In the genomic region with DNA sequence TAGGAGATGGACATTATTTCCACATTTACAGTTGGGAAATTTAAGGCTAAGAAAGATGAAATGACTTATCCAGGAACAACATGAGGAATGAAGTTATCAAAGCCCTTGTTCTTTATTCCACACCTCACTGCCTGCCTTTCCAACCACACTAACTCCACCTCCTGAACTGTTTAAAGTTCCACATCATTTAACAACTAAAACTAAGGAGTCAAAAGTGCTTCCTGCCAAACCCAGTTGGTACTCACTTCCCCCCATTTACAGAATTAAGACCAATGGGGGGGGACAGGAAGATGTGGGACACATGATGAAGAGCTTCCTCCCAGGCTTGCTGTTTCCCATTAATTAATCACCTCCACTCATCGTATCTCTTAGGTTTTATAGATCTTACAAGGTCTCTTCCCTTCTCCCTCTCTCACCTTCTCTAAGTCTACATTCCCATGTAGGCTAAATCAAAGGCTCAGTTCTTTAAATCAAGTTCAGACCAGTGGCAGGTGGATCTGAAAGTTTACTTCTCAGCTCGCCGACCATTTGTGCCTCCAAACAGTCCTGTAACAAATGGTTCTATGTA, we compare ENCODE assay signal across 23 cellular contexts. TPM values are rescaled to one million over a fixed set of nuclear protein-coding genes. Genes with fewer than 3 reads are reported as not detected.
DNase-seq lines count a peak whose midpoint lies in the region; ATAC-seq lines count a peak whose summit lies in the region.
"Had no signal": no experiment of that assay in that cellular context is flagged by ENCODE, and none has a peak within 500 bp of the region (broad histone marks: within the 10 kb centered on the region; RNA-seq: fewer than 3 reads in every experiment).

No MANE protein-coding gene starts in this region.

- no peak overlapping the region for H3K9ac ChIP-seq in BLaER1

- peaks cover 38% of the 10 kb centered on the region for H4K20me1 ChIP-seq in BLaER1

- H3K4me1 Mint-ChIP-seq in CD4-positive, CD25-positive, alpha-beta regulatory T cell = peaks cover 4 to 13% (median 9%) of the 10 kb centered on the region in 4 donors
- H3K4me1 Mint-ChIP-seq in activated CD8-positive, alpha-beta T cell treated with anti-CD3 and anti-CD28 coated beads, Interleukin-2, amount 10 ng/mL, durations not matched to agents 7 days and 5 days (ENCODE audit: low read depth) = peaks cover 21% of the 10 kb centered on the region

- H3K4me3 ChIP-seq in BLaER1 = no peak overlapping the region
- H3K4me3 ChIP-seq in CD4-positive, CD25-positive, alpha-beta regulatory T cell (ENCODE audit: low read depth, low read length) = no peak overlapping the region
- H3K4me3 ChIP-seq: coronary artery, tibial nerve had no signal

- peak overlapping the region; percentile 55 for H3K4me2 ChIP-seq in BLaER1

- H3K9me3 Mint-ChIP-seq in CD4-positive, CD25-positive, alpha-beta regulatory T cell = no peaks in the 10 kb centered on the region
- H3K9me3 Mint-ChIP-seq in activated CD8-positive, alpha-beta T cell treated with anti-CD3 and anti-CD28 coated beads, Interleukin-2, amount 10 ng/mL, durations not matched to agents 7 days and 5 days (ENCODE audit: insufficient read depth) = no peaks in the 10 kb centered on the region

- H3K9me3 ChIP-seq in BLaER1 = no peaks in the 10 kb centered on the region
- H3K9me3 ChIP-seq in CD4-positive, CD25-positive, alpha-beta regulatory T cell (ENCODE audit: control insufficient read depth in 2 of 2, low read length in 2 of 2) = no peaks in the 10 kb centered on the region
- H3K9me3 ChIP-seq: Caco-2, tibial nerve had no signal

- peaks cover 82% of the 10 kb centered on the region for H3K36me3 ChIP-seq in BLaER1
- peaks cover 37% of the 10 kb centered on the region for H3K36me3 ChIP-seq in CD4-positive, CD25-positive, alpha-beta regulatory T cell (ENCODE audit: control insufficient read depth, insufficient read depth, low read length)

- CTCF ChIA-PET in activated CD8-positive, alpha-beta T cell treated with anti-CD3 and anti-CD28 coated beads, Interleukin-2, amount 10 ng/mL, durations not matched to agents 7 days and 5 days (lab: Charles Lee) = interaction anchor here (0.7 to 1.3 kb wide), 3 partner anchors 10 to 457 kb away, joined by 3 to 5 read pairs (median 4); no protein-coding TSS in a partner anchor

- DNase-seq in CD4-positive, CD25-positive, alpha-beta regulatory T cell = peak in 1 of 3 donors; percentile 22
- DNase-seq in activated CD8-positive, alpha-beta T cell treated with anti-CD3 and anti-CD28 coated beads, Interleukin-2, amount 10 ng/mL, durations not matched to agents 7 days and 5 days = peak; percentile 27
- DNase-seq in glomerular visceral epithelial cell (ENCODE audit: extremely low spot score) = peak; percentile 40
- no peak for DNase-seq in LoVo (ENCODE audit: low spot score)
- no peak for DNase-seq in GM03348 (ENCODE audit: low spot score)
- DNase-seq: activated CD4-positive, alpha-beta T cell treated with anti-CD3 and anti-CD28 coated beads, Interleukin-2, amount 50 U/mL, for 1 hour; activated T-cell treated with anti-CD3 and anti-CD28 coated beads, Interleukin-2, amount 50 U/mL, for 1 hour; brain microvascular endothelial cell; Caco-2; GOT3; NCI-H1105 treated with DMSO at 0.1 percent for 48 hours; NCI-H2081 treated with DMSO at 0.1 percent for 48 hours; NCI-H446 treated with DMSO at 0.1 percent for 48 hours; occipital lobe; stimulated activated CD4-positive, alpha-beta T cell treated with anti-CD3 and anti-CD28 coated beads, Interleukin-4, amount 100 ng/mL, for 1 hour; stimulated activated naive CD8-positive, alpha-beta T cell treated with anti-CD3 and anti-CD28 coated beads, Interleukin-15, Interleukin-2, amounts not matched to agents 100 U/mL and 50 U/mL, for 24 hours; T-helper 2 cell had no signal

- peak overlapping the region; percentile 4; the same call in 1 of the 2 replicates for H3K27ac ChIP-seq in BLaER1
- no peak overlapping the region for H3K27ac ChIP-seq in CD4-positive, CD25-positive, alpha-beta regulatory T cell (ENCODE audit: insufficient read depth, low read length, poor library complexity, severe bottlenecking)
- H3K27ac ChIP-seq: brain microvascular endothelial cell, coronary artery, HL-60, tibial nerve had no signal

- POLR2A ChIA-PET in activated CD8-positive, alpha-beta T cell treated with anti-CD3 and anti-CD28 coated beads, Interleukin-2, amount 10 ng/mL, durations not matched to agents 7 days and 5 days (lab: Charles Lee) = no interaction called here

- H3K36me3 Mint-ChIP-seq in CD4-positive, CD25-positive, alpha-beta regulatory T cell = peaks cover 31% of the 10 kb centered on the region
- peaks cover 45% of the 10 kb centered on the region for H3K36me3 Mint-ChIP-seq in activated CD8-positive, alpha-beta T cell treated with anti-CD3 and anti-CD28 coated beads, Interleukin-2, amount 10 ng/mL, durations not matched to agents 7 days and 5 days (ENCODE audit: low read depth)

- ATAC-seq in CD4-positive, CD25-positive, alpha-beta regulatory T cell (ENCODE audit: low read depth in 2 of 2) = no peak
- ATAC-seq in activated CD8-positive, alpha-beta T cell treated with anti-CD3 and anti-CD28 coated beads, Interleukin-2, amount 10 ng/mL, durations not matched to agents 7 days and 5 days = no peak
- ATAC-seq in HG03045 (IDR thresholded peaks at IDR 0.05; ENCODE audit: unreplicated experiment) (no peak), GM19328 (IDR thresholded peaks at IDR 0.05; ENCODE audit: unreplicated experiment) (no peak)
- ATAC-seq: stimulated activated naive CD8-positive, alpha-beta T cell treated with anti-CD3 and anti-CD28 coated beads, Interleukin-15, Interleukin-2, amounts not matched to agents 100 U/mL and 50 U/mL, for 24 hours had no signal

- no peak overlapping the region for H3K4me3 Mint-ChIP-seq in CD4-positive, CD25-positive, alpha-beta regulatory T cell
- no peak overlapping the region for H3K4me3 Mint-ChIP-seq in activated CD8-positive, alpha-beta T cell treated with anti-CD3 and anti-CD28 coated beads, Interleukin-2, amount 10 ng/mL, durations not matched to agents 7 days and 5 days

- H3K27me3 Mint-ChIP-seq in CD4-positive, CD25-positive, alpha-beta regulatory T cell = no peaks in the 10 kb centered on the region
- H3K27me3 Mint-ChIP-seq in activated CD8-positive, alpha-beta T cell treated with anti-CD3 and anti-CD28 coated beads, Interleukin-2, amount 10 ng/mL, durations not matched to agents 7 days and 5 days (ENCODE audit: low read depth) = no peaks in the 10 kb centered on the region

- peak overlapping the region; percentile 30 to 82 (median 45) for H3K27ac Mint-ChIP-seq in CD4-positive, CD25-positive, alpha-beta regulatory T cell
- peak overlapping the region; percentile 76 for H3K27ac Mint-ChIP-seq in activated CD8-positive, alpha-beta T cell treated with anti-CD3 and anti-CD28 coated beads, Interleukin-2, amount 10 ng/mL, durations not matched to agents 7 days and 5 days

- peaks cover 12% of the 10 kb centered on the region for H3K4me1 ChIP-seq in BLaER1
- no peaks in the 10 kb centered on the region for H3K4me1 ChIP-seq in CD4-positive, CD25-positive, alpha-beta regulatory T cell (ENCODE audit: control insufficient read depth, insufficient read depth, low read length, poor library complexity, severe bottlenecking)
- H3K4me1 ChIP-seq: Caco-2, tibial nerve had no signal

- no peaks in the 10 kb centered on the region for H3K27me3 ChIP-seq in BLaER1
- H3K27me3 ChIP-seq in CD4-positive, CD25-positive, alpha-beta regulatory T cell (ENCODE audit: control insufficient read depth, insufficient read depth, low read length) = no peaks in the 10 kb centered on the region
- H3K27me3 ChIP-seq: brain microvascular endothelial cell, tibial nerve had no signal

RNA-seq across cellular contexts. Expression of a gene that starts 19.2 kb away (rescaled TPM):
- total RNA-seq in CD4-positive, CD25-positive, alpha-beta regulatory T cell = 15.8 TPM
- 10 to 100 TPM; 40.7 to 44.9 (median 41.3) TPM for polyA plus RNA-seq in CD4-positive, CD25-positive, alpha-beta regulatory T cell
- 10 to 100 TPM; 24.3 to 26.0 TPM for total RNA-seq in activated CD8-positive, alpha-beta T cell treated with anti-CD3 and anti-CD28 coated beads, Interleukin-2, amount 10 ng/mL, durations not matched to agents 7 days and 5 days

RNA-seq across cellular contexts. Expression of a gene that starts 29.5 kb away (rescaled TPM):
- 0.39 TPM for total RNA-seq in CD4-positive, CD25-positive, alpha-beta regulatory T cell
- polyA plus RNA-seq in CD4-positive, CD25-positive, alpha-beta regulatory T cell = 1 to 10 TPM; 1.2 to 1.9 (median 1.3) TPM
- total RNA-seq in activated CD8-positive, alpha-beta T cell treated with anti-CD3 and anti-CD28 coated beads, Interleukin-2, amount 10 ng/mL, durations not matched to agents 7 days and 5 days = under 1 TPM; 0.68 to 0.78 TPM

RNA-seq across cellular contexts. Expression of a gene that starts 32.5 kb away (rescaled TPM):
- total RNA-seq in CD4-positive, CD25-positive, alpha-beta regulatory T cell = 42.6 TPM
- polyA plus RNA-seq in CD4-positive, CD25-positive, alpha-beta regulatory T cell = 10 to 100 TPM; 69.8 to 83.7 (median 72.6) TPM
- total RNA-seq in activated CD8-positive, alpha-beta T cell treated with anti-CD3 and anti-CD28 coated beads, Interleukin-2, amount 10 ng/mL, durations not matched to agents 7 days and 5 days = 10 to 100 TPM; 61.9 to 62.5 TPM

RNA-seq across cellular contexts. Expression of a gene that starts 36.6 kb away (rescaled TPM):
- 10.7 TPM for total RNA-seq in CD4-positive, CD25-positive, alpha-beta regulatory T cell
- 10 to 100 TPM; 15.0 to 21.5 (median 16.5) TPM for polyA plus RNA-seq in CD4-positive, CD25-positive, alpha-beta regulatory T cell
- 10 to 100 TPM; 19.3 to 19.7 TPM for total RNA-seq in activated CD8-positive, alpha-beta T cell treated with anti-CD3 and anti-CD28 coated beads, Interleukin-2, amount 10 ng/mL, durations not matched to agents 7 days and 5 days

Comparison
In these comparisons a context has a peak if more than half of its experiments do, and no peak if none do; other contexts are left out.
1. DNase-seq: peak in activated CD8-positive, alpha-beta T cell treated with anti-CD3 and anti-CD28 coated beads, Interleukin-2, amount 10 ng/mL, durations not matched to agents 7 days and 5 days (single experiment) and glomerular visceral epithelial cell (single experiment); none in LoVo (single experiment) and GM03348 (single experiment).